8 cellular contexts compared by ENCODE assay signal in the genomic region with DNA sequence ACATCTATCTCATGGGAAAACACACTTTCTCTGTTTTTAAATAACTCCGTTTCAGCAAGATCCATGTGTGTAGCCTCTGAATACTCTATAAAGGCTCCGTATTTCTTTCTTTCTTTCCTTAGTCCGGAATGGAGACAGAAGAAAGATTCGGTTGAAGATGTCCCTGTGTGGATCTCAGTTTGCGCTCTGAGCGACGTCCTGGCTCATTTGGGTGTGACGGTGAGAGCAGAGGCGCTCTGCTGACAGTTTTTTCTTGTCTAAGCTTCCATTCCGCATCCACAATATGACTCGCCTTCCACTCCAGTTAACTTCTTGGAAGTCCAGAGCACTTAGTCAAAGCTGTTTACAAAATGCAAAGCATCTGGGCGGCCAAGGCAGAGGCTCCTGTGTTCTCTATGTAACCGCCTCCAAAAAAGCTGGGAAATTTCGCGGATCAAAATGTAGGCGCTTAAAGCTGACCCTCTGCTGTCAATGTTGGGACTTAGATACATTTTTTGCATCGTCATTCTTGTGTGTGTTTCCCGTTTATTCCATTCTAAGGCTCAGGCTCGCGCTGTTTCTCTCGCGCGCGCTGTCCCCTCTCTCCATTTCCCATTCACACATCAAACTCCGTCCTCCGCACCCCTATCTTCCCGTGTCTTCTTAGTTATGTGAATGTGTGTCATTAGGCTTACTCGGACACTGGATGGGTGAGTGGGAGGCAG. TPM values are rescaled to one million over a fixed set of nuclear protein-coding genes. Genes with fewer than 3 reads are reported as not detected.
DNase-seq lines count a peak whose midpoint lies in the region; ATAC-seq and TF ChIP-seq lines count a peak whose summit lies in the region.

No MANE protein-coding gene starts in this region.

- H3K4me1 Mint-ChIP-seq in activated naive CD8-positive, alpha-beta T cell treated with anti-CD3 and anti-CD28 coated beads, Interleukin-2, amount 50 U/mL, for 24 hours = peaks cover 7% of the 10 kb centered on the region

- no peak overlapping the region for H3K27ac Mint-ChIP-seq in activated naive CD8-positive, alpha-beta T cell treated with anti-CD3 and anti-CD28 coated beads, Interleukin-2, amount 50 U/mL, for 24 hours

- ATAC-seq in HG02970 (IDR thresholded peaks at IDR 0.05; ENCODE audit: low FRiP score, unreplicated experiment) = no peak
- no peak for ATAC-seq in activated naive CD8-positive, alpha-beta T cell treated with anti-CD3 and anti-CD28 coated beads, Interleukin-2, amount 50 U/mL, for 24 hours

- no peaks in the 10 kb centered on the region for H3K36me3 Mint-ChIP-seq in activated naive CD8-positive, alpha-beta T cell treated with anti-CD3 and anti-CD28 coated beads, Interleukin-2, amount 50 U/mL, for 24 hours (ENCODE audit: low read depth)

- no peak overlapping the region for H3K4me3 Mint-ChIP-seq in activated naive CD8-positive, alpha-beta T cell treated with anti-CD3 and anti-CD28 coated beads, Interleukin-2, amount 50 U/mL, for 24 hours

- H3K9me3 Mint-ChIP-seq in activated naive CD8-positive, alpha-beta T cell treated with anti-CD3 and anti-CD28 coated beads, Interleukin-2, amount 50 U/mL, for 24 hours = no peaks in the 10 kb centered on the region

- CTCF ChIA-PET in HEK293 (lab: Yijun Ruan, JAX) = interaction anchor here (0.5 to 1.8 kb wide), 7 partner anchors 85 to 1211 kb away, joined by 3 to 4 read pairs (median 3); no protein-coding TSS in a partner anchor

- no peak for TF ChIP-seq CTCF in HEK293 (tag by site-specific recombination; IDR thresholded peaks at IDR 0.05)
- no peak for TF ChIP-seq CTCF in brain microvascular endothelial cell (IDR thresholded peaks at IDR 0.05; ENCODE audit: low read depth, low read length, missing control alignments)

- no peaks in the 10 kb centered on the region for H3K27me3 ChIP-seq in brain microvascular endothelial cell (replicated peaks)
- peaks cover 2 to 26% (median 19%) of the 10 kb centered on the region in 3 donors for H3K27me3 ChIP-seq in skeletal muscle tissue (ENCODE audit: control insufficient read depth in 3 of 3, insufficient read depth in 3 of 3, low read length in 3 of 3)

- POLR2A ChIA-PET in HEK293 (lab: Yijun Ruan, JAX) = no interaction called here

- DNase-seq in brain microvascular endothelial cell (peak; percentile 73), inferior parietal cortex (ENCODE audit: extremely low spot score) (peak; percentile 58), NCI-H1436 (lab: John Stamatoyannopoulos, UW) (no peak), SW 1271 (lab: John Stamatoyannopoulos, UW) (no peak)
- no peak for DNase-seq in activated naive CD8-positive, alpha-beta T cell treated with anti-CD3 and anti-CD28 coated beads, Interleukin-2, amount 50 U/mL, for 24 hours

- in situ Hi-C loops in brain microvascular endothelial cell (cut with HindIII; ENCODE audit: low pct_ligation_motif_present, low sequenced_read_pairs) = no loop called here

- H3K9me3 ChIP-seq in HEK293 (ENCODE audit: control insufficient read depth, insufficient read depth, low read depth, low read length) (no peaks in the 10 kb centered on the region), skeletal muscle tissue (ENCODE audit: control insufficient read depth in 3 of 3, low read length in 3 of 3) (no peaks in the 10 kb centered on the region)

- H3K27ac ChIP-seq in HEK293 (ENCODE audit: extremely low read depth, low read depth, low read length) (peak overlapping the region; percentile 95; the same call in 1 of the 2 replicates), brain microvascular endothelial cell (peak overlapping the region; percentile 93), skeletal muscle tissue (ENCODE audit: low read depth, low read length) (peak overlapping the region; percentile 94)

- H3K9ac ChIP-seq in skeletal muscle tissue (ENCODE audit: low read depth in 1 of 3, low read length in 3 of 3) = peak overlapping the region; percentile 76 to 96 (median 88)

- peaks cover 13% of the 10 kb centered on the region for H3K4me1 ChIP-seq in HEK293 (ENCODE audit: control insufficient read depth, insufficient read depth, low read length)
- H3K4me1 ChIP-seq in skeletal muscle tissue (ENCODE audit: control insufficient read depth in 3 of 3, insufficient read depth in 3 of 3, low read length in 3 of 3) = peaks cover 35 to 39% (median 36%) of the 10 kb centered on the region in 3 donors

- peaks cover 57% of the 10 kb centered on the region for H3K27me3 Mint-ChIP-seq in activated naive CD8-positive, alpha-beta T cell treated with anti-CD3 and anti-CD28 coated beads, Interleukin-2, amount 50 U/mL, for 24 hours

- H3K36me3 ChIP-seq in HEK293 (ENCODE audit: control insufficient read depth in 2 of 2, insufficient read depth in 1 of 2, low read length in 2 of 2) = no peaks in the 10 kb centered on the region
- no peaks in the 10 kb centered on the region for H3K36me3 ChIP-seq in brain microvascular endothelial cell (replicated peaks)
- no peaks in the 10 kb centered on the region for H3K36me3 ChIP-seq in skeletal muscle tissue (ENCODE audit: control insufficient read depth in 3 of 3, insufficient read depth in 3 of 3, low read length in 3 of 3)

- H3K4me3 ChIP-seq in HEK293 (ENCODE audit: low read depth, low read length) (peak overlapping the region; percentile 94), brain microvascular endothelial cell (ENCODE audit: low read depth, low read length) (peak overlapping the region; percentile 77), skeletal muscle tissue (ENCODE audit: low read length in 3 of 3) (peak overlapping the region; percentile 76 to 91 (median 85))

TF ChIP-seq in HEK293, 187 proteins besides CTCF, POLR2A, EP300 and RAD21:
- TF ChIP-seq GLI2 (tag by site-specific recombination; IDR thresholded peaks at IDR 0.05; ENCODE audit: borderline replicate concordance, low read depth) (no peak), ZNF10 (tag by site-specific recombination; IDR thresholded peaks at IDR 0.05) (no peak), ZNF140 (tag by site-specific recombination; IDR thresholded peaks at IDR 0.05) (no peak)

RNA-seq across cellular contexts. Expression of gene FLRT2, which starts 0.9 kb away (rescaled TPM):
- 37.6 TPM for total RNA-seq in skeletal muscle tissue

Comparison
In these comparisons a context has a peak if more than half of its experiments do, and no peak if none do; other contexts are left out.
1. DNase-seq: peak in brain microvascular endothelial cell (single experiment) and inferior parietal cortex (single experiment); none in NCI-H1436 (single experiment), activated naive CD8-positive, alpha-beta T cell treated with anti-CD3 and anti-CD28 coated beads, Interleukin-2, amount 50 U/mL, for 24 hours (single experiment) and SW 1271 (0 of 2).
2. Peak in every context shown above with its lines, with median percentiles within 50 percentile points of each other: H3K27ac ChIP-seq and H3K4me3 ChIP-seq.